Comparison of ENCODE assay signal across 16 cellular contexts in genomic region chr5:154737667-154738320, GRCh38. TPM values are rescaled to one million over a fixed set of nuclear protein-coding genes. Genes with fewer than 3 reads are reported as not detected.
DNase-seq lines count a peak whose midpoint lies in the region; ATAC-seq and TF ChIP-seq lines count a peak whose summit lies in the region.
"Had no signal": no experiment of that assay in that cellular context is flagged by ENCODE, and none has a peak within 500 bp of the region (broad histone marks: within the 10 kb centered on the region; RNA-seq: fewer than 3 reads in every experiment).

No MANE protein-coding gene starts in this region.

- intact Hi-C loops in IMR-90 (cut with micrococcal nuclease): no loop called here
- intact Hi-C loops in upper lobe of right lung (cut with DNase I): no loop called here

- H2BK120ac ChIP-seq in IMR-90 (ENCODE audit: low read depth, low read length): no peak overlapping the region

- dilution Hi-C loops in IMR-90 (cut with HindIII; ENCODE audit: low sequenced_read_pairs, unreplicated experiment): no loop called here

- peaks cover 3% of the 10 kb centered on the region; the same call in 1 of the 2 replicates for H3K9me1 ChIP-seq in IMR-90 (ENCODE audit: insufficient read depth, low read length)

- in situ Hi-C loops in IMR-90 (cut with MboI; ENCODE audit: low sequenced_read_pairs): no loop called here

- no peak overlapping the region for H3K4me3 ChIP-seq in IMR-90 (ENCODE audit: insufficient read depth, low read depth, low read length)
- H3K4me3 ChIP-seq in upper lobe of right lung: no peak overlapping the region

- POLR2A ChIA-PET in IMR-90 (lab: Charles Lee; ENCODE audit: unreplicated experiment): no interaction called here
- POLR2A ChIA-PET in activated CD8-positive, alpha-beta T cell treated with anti-CD3 and anti-CD28 coated beads, Interleukin-2, amount 10 ng/mL, durations not matched to agents 7 days and 5 days (lab: Charles Lee): no interaction called here

- 56% methylated on average over 4 of the region's 6 CpGs; no CpG with 5 or more reads in 1 of the 2 experiments for WGBS in IMR-90 (ENCODE audit: extremely low coverage in 2 of 2, insufficient read length in 1 of 2), 2 experiments

- no peak overlapping the region for H2AK5ac ChIP-seq in IMR-90 (ENCODE audit: low read depth, low read length)

- no peak overlapping the region for H3K23ac ChIP-seq in IMR-90 (ENCODE audit: low read depth, low read length)

- no peaks in the 10 kb centered on the region for H3K9me3 Mint-ChIP-seq in activated CD8-positive, alpha-beta T cell treated with anti-CD3 and anti-CD28 coated beads, Interleukin-2, amount 10 ng/mL, durations not matched to agents 7 days and 5 days (ENCODE audit: insufficient read depth)
- no peaks in the 10 kb centered on the region for H3K9me3 Mint-ChIP-seq in activated naive CD8-positive, alpha-beta T cell treated with anti-CD3 and anti-CD28 coated beads for 36 hours
- H3K9me3 Mint-ChIP-seq: CD4-positive, alpha-beta T cell had no signal

- H3K4me1 Mint-ChIP-seq in activated CD8-positive, alpha-beta T cell treated with anti-CD3 and anti-CD28 coated beads, Interleukin-2, amount 10 ng/mL, durations not matched to agents 7 days and 5 days (ENCODE audit: low read depth): no peaks in the 10 kb centered on the region
- no peaks in the 10 kb centered on the region for H3K4me1 Mint-ChIP-seq in activated naive CD8-positive, alpha-beta T cell treated with anti-CD3 and anti-CD28 coated beads for 36 hours

- ATAC-seq in IMR-90 (ENCODE audit: low read depth): no peak
- peak; percentile 12 for ATAC-seq in upper lobe of right lung
- ATAC-seq in HG02588 (IDR thresholded peaks at IDR 0.05; ENCODE audit: unreplicated experiment): no peak
- no peak for ATAC-seq in activated CD8-positive, alpha-beta T cell treated with anti-CD3 and anti-CD28 coated beads, Interleukin-2, amount 10 ng/mL, durations not matched to agents 7 days and 5 days
- ATAC-seq: Right ventricle myocardium inferior had no signal

- H3K79me1 ChIP-seq in IMR-90 (ENCODE audit: low read depth in 1 of 2, low read length in 2 of 2): no peaks in the 10 kb centered on the region

- no peaks in the 10 kb centered on the region for H4K20me1 ChIP-seq in IMR-90 (ENCODE audit: insufficient read depth, low read length)

- no peaks in the 10 kb centered on the region for H3K36me3 Mint-ChIP-seq in activated CD8-positive, alpha-beta T cell treated with anti-CD3 and anti-CD28 coated beads, Interleukin-2, amount 10 ng/mL, durations not matched to agents 7 days and 5 days (ENCODE audit: low read depth)
- H3K36me3 Mint-ChIP-seq in activated naive CD8-positive, alpha-beta T cell treated with anti-CD3 and anti-CD28 coated beads for 36 hours: no peaks in the 10 kb centered on the region

- peak overlapping the region; percentile 57 for H2AFZ ChIP-seq in IMR-90 (replicated peaks; ENCODE audit: low read length, poor library complexity)

- no peak overlapping the region for H3K18ac ChIP-seq in IMR-90 (ENCODE audit: low read depth, low read length)

- no peak overlapping the region for H3K14ac ChIP-seq in IMR-90 (replicated peaks; ENCODE audit: low read depth, low read length)

- no peak overlapping the region for H3K27ac Mint-ChIP-seq in activated CD8-positive, alpha-beta T cell treated with anti-CD3 and anti-CD28 coated beads, Interleukin-2, amount 10 ng/mL, durations not matched to agents 7 days and 5 days
- H3K27ac Mint-ChIP-seq in activated naive CD8-positive, alpha-beta T cell treated with anti-CD3 and anti-CD28 coated beads for 36 hours: no peak overlapping the region
- H3K27ac Mint-ChIP-seq: B cell; CD4-positive, alpha-beta T cell had no signal

- no peak overlapping the region for H4K8ac ChIP-seq in IMR-90 (ENCODE audit: low read depth in 2 of 2, low read length in 2 of 2)

- no peak overlapping the region for H3K4me2 ChIP-seq in IMR-90 (ENCODE audit: low read depth, low read length)

- BruUV-seq in IMR-90 (replicated peaks; lab: Mats Ljungman, UMichigan): no TSS peak

- no peak for TF ChIP-seq POLR2A in IMR-90 (IDR thresholded peaks at IDR 0.05; ENCODE audit: low read depth, low read length)

- no peak overlapping the region for H3K56ac ChIP-seq in IMR-90 (ENCODE audit: extremely low read depth, insufficient read depth, low read length)

- CTCF ChIA-PET in IMR-90 (lab: Yijun Ruan, JAX): interaction anchor here (0.6 kb wide), 1 partner anchor 22 kb away, joined by 3 read pairs; no protein-coding TSS in a partner anchor
- CTCF ChIA-PET in activated CD8-positive, alpha-beta T cell treated with anti-CD3 and anti-CD28 coated beads, Interleukin-2, amount 10 ng/mL, durations not matched to agents 7 days and 5 days (lab: Charles Lee): no interaction called here

- H4K5ac ChIP-seq in IMR-90 (ENCODE audit: low read depth, low read length): no peak overlapping the region

- H3K27me3 ChIP-seq in IMR-90 (ENCODE audit: control insufficient read depth, insufficient read depth, low read length) (no peaks in the 10 kb centered on the region), upper lobe of right lung (no peaks in the 10 kb centered on the region)

- no peak overlapping the region for H3K4ac ChIP-seq in IMR-90 (ENCODE audit: low read depth, low read length)

- H3K36me3 ChIP-seq in IMR-90 (ENCODE audit: control insufficient read depth, insufficient read depth, low read length) (no peaks in the 10 kb centered on the region), upper lobe of right lung (no peaks in the 10 kb centered on the region)

- H3K4me1 ChIP-seq in IMR-90 (ENCODE audit: control insufficient read depth, insufficient read depth, low read length): peaks cover 7% of the 10 kb centered on the region; the same call in 1 of the 2 replicates
- H3K4me1 ChIP-seq in upper lobe of right lung: no peaks in the 10 kb centered on the region

- H4K91ac ChIP-seq in IMR-90 (ENCODE audit: insufficient read depth, low read depth, low read length): no peak overlapping the region

- no peak overlapping the region for H2AK9ac ChIP-seq in IMR-90 (replicated peaks; ENCODE audit: low read depth, low read length, poor library complexity)

- no peak for TF ChIP-seq RAD21 in IMR-90 (IDR thresholded peaks at IDR 0.05; ENCODE audit: low read length)

- no peak overlapping the region for H2BK15ac ChIP-seq in IMR-90 (ENCODE audit: low read depth, low read length)

- H3K27ac ChIP-seq in IMR-90 (ENCODE audit: insufficient read depth, low read length) (no peak overlapping the region), upper lobe of right lung (no peak overlapping the region)

- DNase-seq in IMR-90: no peak
- peak; percentile 41 for DNase-seq in astrocyte of the hippocampus (ENCODE audit: low read depth, low spot score)
- peak; percentile 43 for DNase-seq in mesenteric fat pad (ENCODE audit: low spot score)
- no peak for DNase-seq in upper lobe of right lung
- no peak for DNase-seq in activated CD8-positive, alpha-beta T cell treated with anti-CD3 and anti-CD28 coated beads, Interleukin-2, amount 10 ng/mL, durations not matched to agents 7 days and 5 days
- DNase-seq in activated naive CD8-positive, alpha-beta T cell treated with anti-CD3 and anti-CD28 coated beads for 36 hours: no peak
- DNase-seq: CD4-positive, alpha-beta T cell; DMS79 treated with DMSO at 0.1 percent for 48 hours; GDM1; NCI-H1436; NCI-H2081; NCI-H524 treated with DMSO at 0.1 percent for 48 hours; NK-92 treated with Interleukin-12 subunit alpha and Interleukin-12 subunit beta, amount 100 ng/mL, for 24 hours had no signal

- no peak overlapping the region for H3K9ac ChIP-seq in IMR-90 (ENCODE audit: low read depth, low read length)

- H2BK20ac ChIP-seq in IMR-90 (ENCODE audit: low read depth, low read length): no peak overlapping the region

- no peak overlapping the region for H3K4me3 Mint-ChIP-seq in activated CD8-positive, alpha-beta T cell treated with anti-CD3 and anti-CD28 coated beads, Interleukin-2, amount 10 ng/mL, durations not matched to agents 7 days and 5 days
- no peak overlapping the region for H3K4me3 Mint-ChIP-seq in activated naive CD8-positive, alpha-beta T cell treated with anti-CD3 and anti-CD28 coated beads for 36 hours
- H3K4me3 Mint-ChIP-seq: B cell; CD4-positive, alpha-beta T cell had no signal

- TF ChIP-seq CTCF in IMR-90 (conservative IDR thresholded peaks at IDR 0.05; ENCODE audit: low read depth, low read length): no peak
- TF ChIP-seq CTCF in upper lobe of right lung (IDR thresholded peaks at IDR 0.05): no peak

- H2BK5ac ChIP-seq in IMR-90 (ENCODE audit: low read depth, low read length, poor library complexity, severe bottlenecking): no peak overlapping the region

- H3K27me3 Mint-ChIP-seq in activated CD8-positive, alpha-beta T cell treated with anti-CD3 and anti-CD28 coated beads, Interleukin-2, amount 10 ng/mL, durations not matched to agents 7 days and 5 days (ENCODE audit: low read depth): no peaks in the 10 kb centered on the region
- peaks cover 4% of the 10 kb centered on the region for H3K27me3 Mint-ChIP-seq in activated naive CD8-positive, alpha-beta T cell treated with anti-CD3 and anti-CD28 coated beads for 36 hours
- H3K27me3 Mint-ChIP-seq: B cell; CD4-positive, alpha-beta T cell had no signal

- H3K9me3 ChIP-seq in IMR-90 (ENCODE audit: control insufficient read depth, insufficient read depth, low read length): no peaks in the 10 kb centered on the region
- H3K9me3 ChIP-seq in upper lobe of right lung: no peaks in the 10 kb centered on the region

TF ChIP-seq in IMR-90, 13 proteins besides CTCF, POLR2A, EP300 and RAD21 (continues in another document):
- TF ChIP-seq ELK1 (IDR thresholded peaks at IDR 0.05; ENCODE audit: borderline replicate concordance, low read depth, low read length): no peak
- TF ChIP-seq NFE2L2 (IDR thresholded peaks at IDR 0.05; ENCODE audit: low read depth, low read length): no peak
- TF ChIP-seq MXI1 (IDR thresholded peaks at IDR 0.05; ENCODE audit: borderline replicate concordance, low read depth, low read length): no peak
- TF ChIP-seq BHLHE40 (IDR thresholded peaks at IDR 0.05; ENCODE audit: low read depth, low read length): no peak

RNA-seq across cellular contexts. Expression of gene LARP1, which starts 17.4 kb away (rescaled TPM):
- total RNA-seq in IMR-90 (2012; rRNA removed) (41.9 and 47.3 TPM in 2 replicates), mesenteric fat pad (202 TPM), upper lobe of right lung (151 TPM)
- 70.3 and 77.4 TPM in 2 replicates for polyA plus RNA-seq in IMR-90 (2012; rRNA removed)
- 55.0 and 59.6 TPM in 2 replicates for polyA plus RNA-seq in IMR-90 (2012; cell fraction: cytosol; rRNA removed)
- 78.4 and 111 TPM in 2 replicates for polyA plus RNA-seq in IMR-90 (2012; cell fraction: nucleus; rRNA removed; ENCODE audit: low replicate concordance)
- 100 to 1,000 TPM; 201 to 208 TPM for total RNA-seq in activated CD8-positive, alpha-beta T cell treated with anti-CD3 and anti-CD28 coated beads, Interleukin-2, amount 10 ng/mL, durations not matched to agents 7 days and 5 days
- 100 to 1,000 TPM; 285 to 292 TPM for total RNA-seq in activated naive CD8-positive, alpha-beta T cell treated with anti-CD3 and anti-CD28 coated beads for 36 hours

Comparison
In these comparisons a context has a peak if more than half of its experiments do, and no peak if none do; other contexts are left out.
1. DNase-seq: peak in astrocyte of the hippocampus (single experiment) and mesenteric fat pad (single experiment); none in IMR-90 (single experiment), upper lobe of right lung (single experiment), activated CD8-positive, alpha-beta T cell treated with anti-CD3 and anti-CD28 coated beads, Interleukin-2, amount 10 ng/mL, durations not matched to agents 7 days and 5 days (single experiment) and activated naive CD8-positive, alpha-beta T cell treated with anti-CD3 and anti-CD28 coated beads for 36 hours (single experiment).